In the genomic region with DNA sequence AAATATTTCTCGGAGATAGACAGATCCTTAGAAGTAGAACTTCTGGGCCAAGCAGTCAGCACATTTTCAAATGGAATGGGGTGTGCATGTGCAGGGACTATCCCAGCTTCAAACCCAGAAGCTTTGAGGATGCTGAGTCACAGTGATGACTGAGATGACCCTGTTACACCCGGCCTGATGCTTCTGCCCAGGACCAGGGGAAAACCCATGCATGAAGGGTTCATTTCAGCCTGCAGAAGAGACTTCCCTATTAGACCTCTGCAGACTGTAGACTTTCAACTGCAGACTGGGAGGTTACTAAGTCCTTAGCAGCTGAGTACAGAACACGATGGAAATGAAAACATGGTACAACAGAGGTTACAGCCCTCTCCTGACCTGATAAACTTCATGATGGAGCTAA, we compare ENCODE assay signal across 9 cellular contexts. TPM values are rescaled to one million over a fixed set of nuclear protein-coding genes. Genes with fewer than 3 reads are reported as not detected.
A peak's percentile ranks its signal among the peaks of the same experiment; 100 is the strongest.
DNase-seq lines count a peak whose midpoint lies in the region; ATAC-seq and TF ChIP-seq lines count a peak whose summit lies in the region.
"Had no signal": no experiment of that assay in that cellular context is flagged by ENCODE, and none has a peak within 500 bp of the region (broad histone marks: within the 10 kb centered on the region; RNA-seq: fewer than 3 reads in every experiment).

No MANE protein-coding gene starts in this region.

- intact Hi-C loops in activated naive CD4-positive, alpha-beta T cell treated with anti-CD3 and anti-CD28 coated beads for 36 hours (cut with micrococcal nuclease) = loop anchor here (2.0 kb wide), 1 partner anchor 42 kb away; no protein-coding TSS in a partner anchor
- intact Hi-C loops in naive thymus-derived CD4-positive, alpha-beta T cell (cut with micrococcal nuclease) = no loop called here

- no peaks in the 10 kb centered on the region for H3K4me1 ChIP-seq in naive thymus-derived CD4-positive, alpha-beta T cell (ENCODE audit: control insufficient read depth in 2 of 2, insufficient read depth in 2 of 2, low read length in 2 of 2)
- H3K4me1 ChIP-seq in gastroesophageal sphincter = no peaks in the 10 kb centered on the region

- TF ChIP-seq CTCF in gastroesophageal sphincter (IDR thresholded peaks at IDR 0.05) = no peak

- WGBS in gastroesophageal sphincter (ENCODE audit: low coverage in 1 of 2), 2 donors = 17 to 34% methylated on average over 2 to 3 of the region's 3 CpGs

- no peak for TF ChIP-seq EP300 in gastroesophageal sphincter (IDR thresholded peaks at IDR 0.05)

- POLR2A ChIA-PET in naive thymus-derived CD4-positive, alpha-beta T cell (lab: Charles Lee) = no interaction called here

- peak; percentile 80 for DNase-seq in activated naive CD4-positive, alpha-beta T cell treated with anti-CD3 and anti-CD28 coated beads for 36 hours
- no peak for DNase-seq in activated naive CD4-positive, alpha-beta T cell treated with anti-CD3 and anti-CD28 coated beads, Interleukin-2, amount 10 ng/mL, durations not matched to agents 7 days and 5 days
- DNase-seq in naive thymus-derived CD4-positive, alpha-beta T cell = peak in 1 of 9 donors; percentile 27
- DNase-seq in hepatic stellate cell (ENCODE audit: low spot score) (no peak), NCI-H526 treated with DMSO at 0.1 percent for 48 hours (lab: John Stamatoyannopoulos, UW) (no peak)

- no peaks in the 10 kb centered on the region for H3K36me3 ChIP-seq in naive thymus-derived CD4-positive, alpha-beta T cell (ENCODE audit: control insufficient read depth in 2 of 3, insufficient read depth in 3 of 3, low read length in 3 of 3)
- no peaks in the 10 kb centered on the region for H3K36me3 ChIP-seq in gastroesophageal sphincter

- H3K27ac Mint-ChIP-seq in activated naive CD4-positive, alpha-beta T cell treated with anti-CD3 and anti-CD28 coated beads for 36 hours = no peak overlapping the region
- no peak overlapping the region for H3K27ac Mint-ChIP-seq in activated naive CD4-positive, alpha-beta T cell treated with anti-CD3 and anti-CD28 coated beads, Interleukin-2, amount 10 ng/mL, durations not matched to agents 7 days and 5 days
- H3K27ac Mint-ChIP-seq in naive thymus-derived CD4-positive, alpha-beta T cell = no peak overlapping the region
- H3K27ac Mint-ChIP-seq: activated naive CD4-positive, alpha-beta T cell treated with anti-CD3 and anti-CD28 coated beads, Interleukin-2, amount 50 U/mL, for 24 hours had no signal

- H3K4me1 Mint-ChIP-seq in activated naive CD4-positive, alpha-beta T cell treated with anti-CD3 and anti-CD28 coated beads for 36 hours (ENCODE audit: low read depth) = peaks cover 16% of the 10 kb centered on the region
- peaks cover 2% of the 10 kb centered on the region for H3K4me1 Mint-ChIP-seq in activated naive CD4-positive, alpha-beta T cell treated with anti-CD3 and anti-CD28 coated beads, Interleukin-2, amount 10 ng/mL, durations not matched to agents 7 days and 5 days
- H3K4me1 Mint-ChIP-seq in naive thymus-derived CD4-positive, alpha-beta T cell = peaks cover 0 to 13% (median 0%) of the 10 kb centered on the region in 7 donors

- no peak overlapping the region for H3K4me3 Mint-ChIP-seq in activated naive CD4-positive, alpha-beta T cell treated with anti-CD3 and anti-CD28 coated beads for 36 hours
- H3K4me3 Mint-ChIP-seq in activated naive CD4-positive, alpha-beta T cell treated with anti-CD3 and anti-CD28 coated beads, Interleukin-2, amount 10 ng/mL, durations not matched to agents 7 days and 5 days = no peak overlapping the region
- no peak overlapping the region for H3K4me3 Mint-ChIP-seq in naive thymus-derived CD4-positive, alpha-beta T cell
- H3K4me3 Mint-ChIP-seq: activated naive CD4-positive, alpha-beta T cell treated with anti-CD3 and anti-CD28 coated beads, Interleukin-2, amount 50 U/mL, for 24 hours had no signal

- H3K27ac ChIP-seq in naive thymus-derived CD4-positive, alpha-beta T cell (ENCODE audit: low read depth, low read length) = no peak overlapping the region
- no peak overlapping the region for H3K27ac ChIP-seq in gastroesophageal sphincter

- no peaks in the 10 kb centered on the region for H3K9me3 ChIP-seq in naive thymus-derived CD4-positive, alpha-beta T cell (ENCODE audit: control insufficient read depth in 2 of 3, low read length in 3 of 3)
- H3K9me3 ChIP-seq in gastroesophageal sphincter = no peaks in the 10 kb centered on the region

- CTCF ChIA-PET in activated naive CD4-positive, alpha-beta T cell treated with anti-CD3 and anti-CD28 coated beads for 36 hours (lab: Charles Lee) = interaction anchor here (0.6 to 1.6 kb wide), 2 partner anchors 78 to 103 kb away, joined by 3 to 4 read pairs; no protein-coding TSS in a partner anchor
- CTCF ChIA-PET in activated naive CD4-positive, alpha-beta T cell treated with anti-CD3 and anti-CD28 coated beads, Interleukin-2, amount 10 ng/mL, durations not matched to agents 7 days and 5 days (lab: Charles Lee) = no interaction called here
- CTCF ChIA-PET in naive thymus-derived CD4-positive, alpha-beta T cell (lab: Charles Lee) = no interaction called here

- no peak overlapping the region for H3K4me3 ChIP-seq in naive thymus-derived CD4-positive, alpha-beta T cell (ENCODE audit: low read length)
- H3K4me3 ChIP-seq in gastroesophageal sphincter = no peak overlapping the region

- no peaks in the 10 kb centered on the region for H3K9me3 Mint-ChIP-seq in activated naive CD4-positive, alpha-beta T cell treated with anti-CD3 and anti-CD28 coated beads for 36 hours
- no peaks in the 10 kb centered on the region for H3K9me3 Mint-ChIP-seq in activated naive CD4-positive, alpha-beta T cell treated with anti-CD3 and anti-CD28 coated beads, Interleukin-2, amount 10 ng/mL, durations not matched to agents 7 days and 5 days
- peaks cover 0 to 1% (median 0%) of the 10 kb centered on the region in 11 donors for H3K9me3 Mint-ChIP-seq in naive thymus-derived CD4-positive, alpha-beta T cell
- H3K9me3 Mint-ChIP-seq: activated naive CD4-positive, alpha-beta T cell treated with anti-CD3 and anti-CD28 coated beads, Interleukin-2, amount 50 U/mL, for 24 hours had no signal

- ATAC-seq in HG02973 (IDR thresholded peaks at IDR 0.05; ENCODE audit: unreplicated experiment) (peak; percentile 97), SK-N-SH treated with all-trans-retinoic acid at 6 μM for 48 hours (peak; percentile 65), gastroesophageal sphincter (no peak)
- ATAC-seq in naive thymus-derived CD4-positive, alpha-beta T cell = peak; percentile 69

- no peaks in the 10 kb centered on the region for H3K27me3 ChIP-seq in naive thymus-derived CD4-positive, alpha-beta T cell (ENCODE audit: control insufficient read depth in 2 of 2, insufficient read depth in 2 of 2, low read length in 2 of 2)
- peaks cover 49% of the 10 kb centered on the region for H3K27me3 ChIP-seq in gastroesophageal sphincter

- no peaks in the 10 kb centered on the region for H3K36me3 Mint-ChIP-seq in activated naive CD4-positive, alpha-beta T cell treated with anti-CD3 and anti-CD28 coated beads for 36 hours (ENCODE audit: low read depth)
- H3K36me3 Mint-ChIP-seq in activated naive CD4-positive, alpha-beta T cell treated with anti-CD3 and anti-CD28 coated beads, Interleukin-2, amount 10 ng/mL, durations not matched to agents 7 days and 5 days = no peaks in the 10 kb centered on the region
- peaks cover 0 to 4% (median 0%) of the 10 kb centered on the region in 5 donors for H3K36me3 Mint-ChIP-seq in naive thymus-derived CD4-positive, alpha-beta T cell
- H3K36me3 Mint-ChIP-seq: activated naive CD4-positive, alpha-beta T cell treated with anti-CD3 and anti-CD28 coated beads, Interleukin-2, amount 50 U/mL, for 24 hours had no signal

- TF ChIP-seq POLR2A in gastroesophageal sphincter (IDR thresholded peaks at IDR 0.05) = no peak

- peaks cover 36% of the 10 kb centered on the region for H3K27me3 Mint-ChIP-seq in activated naive CD4-positive, alpha-beta T cell treated with anti-CD3 and anti-CD28 coated beads for 36 hours (ENCODE audit: low read depth)
- peaks cover 31% of the 10 kb centered on the region for H3K27me3 Mint-ChIP-seq in activated naive CD4-positive, alpha-beta T cell treated with anti-CD3 and anti-CD28 coated beads, Interleukin-2, amount 10 ng/mL, durations not matched to agents 7 days and 5 days
- H3K27me3 Mint-ChIP-seq in naive thymus-derived CD4-positive, alpha-beta T cell = peaks cover 24 to 52% (median 49%) of the 10 kb centered on the region in 5 donors

TF ChIP-seq in SK-N-SH treated with all-trans-retinoic acid at 6 μM for 48 hours, 23 proteins besides CTCF, POLR2A, EP300 and RAD21 (continues in another document):
- no peak for TF ChIP-seq SNAI2 (CRISPR knock-in tag; IDR thresholded peaks at IDR 0.05)
- TF ChIP-seq ZNF8 (CRISPR knock-in tag; IDR thresholded peaks at IDR 0.05) = no peak
- no peak for TF ChIP-seq RARB (CRISPR knock-in tag; IDR thresholded peaks at IDR 0.05)
- TF ChIP-seq, protein P1, sequence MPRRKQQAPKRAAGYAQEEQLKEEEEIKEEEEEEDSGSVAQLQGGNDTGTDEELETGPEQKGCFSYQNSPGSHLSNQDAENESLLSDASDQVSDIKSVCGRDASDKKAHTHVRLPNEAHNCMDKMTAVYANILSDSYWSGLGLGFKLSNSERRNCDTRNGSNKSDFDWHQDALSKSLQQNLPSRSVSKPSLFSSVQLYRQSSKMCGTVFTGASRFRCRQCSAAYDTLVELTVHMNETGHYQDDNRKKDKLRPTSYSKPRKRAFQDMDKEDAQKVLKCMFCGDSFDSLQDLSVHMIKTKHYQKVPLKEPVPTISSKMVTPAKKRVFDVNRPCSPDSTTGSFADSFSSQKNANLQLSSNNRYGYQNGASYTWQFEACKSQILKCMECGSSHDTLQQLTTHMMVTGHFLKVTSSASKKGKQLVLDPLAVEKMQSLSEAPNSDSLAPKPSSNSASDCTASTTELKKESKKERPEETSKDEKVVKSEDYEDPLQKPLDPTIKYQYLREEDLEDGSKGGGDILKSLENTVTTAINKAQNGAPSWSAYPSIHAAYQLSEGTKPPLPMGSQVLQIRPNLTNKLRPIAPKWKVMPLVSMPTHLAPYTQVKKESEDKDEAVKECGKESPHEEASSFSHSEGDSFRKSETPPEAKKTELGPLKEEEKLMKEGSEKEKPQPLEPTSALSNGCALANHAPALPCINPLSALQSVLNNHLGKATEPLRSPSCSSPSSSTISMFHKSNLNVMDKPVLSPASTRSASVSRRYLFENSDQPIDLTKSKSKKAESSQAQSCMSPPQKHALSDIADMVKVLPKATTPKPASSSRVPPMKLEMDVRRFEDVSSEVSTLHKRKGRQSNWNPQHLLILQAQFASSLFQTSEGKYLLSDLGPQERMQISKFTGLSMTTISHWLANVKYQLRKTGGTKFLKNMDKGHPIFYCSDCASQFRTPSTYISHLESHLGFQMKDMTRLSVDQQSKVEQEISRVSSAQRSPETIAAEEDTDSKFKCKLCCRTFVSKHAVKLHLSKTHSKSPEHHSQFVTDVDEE (CRISPR knock-in tag; IDR thresholded peaks at IDR 0.05) = no peak

RNA-seq across cellular contexts. Expression of a gene that starts 3.6 kb away (rescaled TPM):
- total RNA-seq in activated naive CD4-positive, alpha-beta T cell treated with anti-CD3 and anti-CD28 coated beads for 36 hours = not detected
- total RNA-seq in naive thymus-derived CD4-positive, alpha-beta T cell = not detected
- polyA plus RNA-seq in naive thymus-derived CD4-positive, alpha-beta T cell = not detected
- not detected for total RNA-seq in gastroesophageal sphincter

RNA-seq across cellular contexts. Expression of a gene that starts 50.6 kb away (rescaled TPM):
- not detected for total RNA-seq in activated naive CD4-positive, alpha-beta T cell treated with anti-CD3 and anti-CD28 coated beads for 36 hours
- total RNA-seq in naive thymus-derived CD4-positive, alpha-beta T cell = 1 to 10 TPM in 2 of 5 experiments, under 1 TPM in 2, not detected in 1; 0.19 to 4.3 (median 1.9) TPM
- not detected for polyA plus RNA-seq in naive thymus-derived CD4-positive, alpha-beta T cell
- 10 to 100 TPM; 25.7 to 70.1 (median 33.1) TPM for total RNA-seq in gastroesophageal sphincter

Comparison
In these comparisons a context has a peak if more than half of its experiments do, and no peak if none do; other contexts are left out.
1. RNA of a gene that starts 50.6 kb away (total RNA-seq): 25.7 to 70.1 TPM in gastroesophageal sphincter; 0.19 to 4.3 TPM in naive thymus-derived CD4-positive, alpha-beta T cell and not detected in activated naive CD4-positive, alpha-beta T cell treated with anti-CD3 and anti-CD28 coated beads for 36 hours; every median in the first group is over 4 times any median in the second.